9 cellular contexts compared by ENCODE assay signal in genomic region chr6:94636780-94637385, GRCh38.
DNase-seq lines count a peak whose midpoint lies in the region; ATAC-seq and TF ChIP-seq lines count a peak whose summit lies in the region.
"Had no signal": no experiment of that assay in that cellular context is flagged by ENCODE, and none has a peak within 500 bp of the region (broad histone marks: within the 10 kb centered on the region; RNA-seq: fewer than 3 reads in every experiment).

No MANE protein-coding gene starts in this region.

- no peaks in the 10 kb centered on the region for H3K4me1 Mint-ChIP-seq in progenitor cell of endocrine pancreas (ENCODE audit: low read depth)
- H3K4me1 Mint-ChIP-seq in naive thymus-derived CD4-positive, alpha-beta T cell, result no peaks in the 10 kb centered on the region
- H3K4me1 Mint-ChIP-seq: activated CD4-positive, alpha-beta T cell treated with anti-CD3 and anti-CD28 coated beads for 36 hours had no signal

- H3K36me3 ChIP-seq in naive thymus-derived CD4-positive, alpha-beta T cell (ENCODE audit: control insufficient read depth in 2 of 3, insufficient read depth in 3 of 3, low read length in 3 of 3), result no peaks in the 10 kb centered on the region

- no peak overlapping the region for H3K27ac Mint-ChIP-seq in progenitor cell of endocrine pancreas
- no peak overlapping the region for H3K27ac Mint-ChIP-seq in naive thymus-derived CD4-positive, alpha-beta T cell
- H3K27ac Mint-ChIP-seq: activated CD4-positive, alpha-beta T cell treated with anti-CD3 and anti-CD28 coated beads for 36 hours had no signal

- TF ChIP-seq CTCF in choroid plexus epithelial cell (conservative IDR thresholded peaks at IDR 0.05; ENCODE audit: low read depth, low read length), result peak; percentile 34
- peak; percentile 53 for TF ChIP-seq CTCF in progenitor cell of endocrine pancreas (IDR thresholded peaks at IDR 0.05; ENCODE audit: unreplicated experiment)

- CTCF ChIA-PET in naive thymus-derived CD4-positive, alpha-beta T cell (lab: Charles Lee), result no interaction called here

- H3K4me3 Mint-ChIP-seq in progenitor cell of endocrine pancreas (ENCODE audit: low read depth), result no peak overlapping the region
- H3K4me3 Mint-ChIP-seq in naive thymus-derived CD4-positive, alpha-beta T cell, result no peak overlapping the region
- H3K4me3 Mint-ChIP-seq: activated CD4-positive, alpha-beta T cell treated with anti-CD3 and anti-CD28 coated beads for 36 hours had no signal

- POLR2A ChIA-PET in naive thymus-derived CD4-positive, alpha-beta T cell (lab: Charles Lee), result no interaction called here

- H3K9me3 ChIP-seq in naive thymus-derived CD4-positive, alpha-beta T cell (ENCODE audit: control insufficient read depth in 2 of 3, low read length in 3 of 3), result no peaks in the 10 kb centered on the region

- no peak overlapping the region for H3K4me3 ChIP-seq in choroid plexus epithelial cell (ENCODE audit: low read depth, low read length)
- H3K4me3 ChIP-seq in naive thymus-derived CD4-positive, alpha-beta T cell (ENCODE audit: low read length), result no peak overlapping the region
- H3K4me3 ChIP-seq: K562 had no signal

- intact Hi-C loops in naive thymus-derived CD4-positive, alpha-beta T cell (cut with micrococcal nuclease), result no loop called here

- H3K9me3 Mint-ChIP-seq in progenitor cell of endocrine pancreas (ENCODE audit: low read depth), result no peaks in the 10 kb centered on the region
- peaks cover 0 to 8% (median 0%) of the 10 kb centered on the region in 11 donors for H3K9me3 Mint-ChIP-seq in naive thymus-derived CD4-positive, alpha-beta T cell

- H3K27ac ChIP-seq in naive thymus-derived CD4-positive, alpha-beta T cell (ENCODE audit: low read depth, low read length), result no peak overlapping the region

- H3K27me3 ChIP-seq in naive thymus-derived CD4-positive, alpha-beta T cell (ENCODE audit: control insufficient read depth in 2 of 2, insufficient read depth in 2 of 2, low read length in 2 of 2), result no peaks in the 10 kb centered on the region

- DNase-seq in NCI-H82 treated with DMSO at 0.1 percent for 48 hours (lab: John Stamatoyannopoulos, UW; ENCODE audit: unreplicated experiment) (peak; percentile 34), choroid plexus epithelial cell (ENCODE audit: low read depth) (peak; percentile 55), progenitor cell of endocrine pancreas (ENCODE audit: low spot score, unreplicated experiment) (no peak), SIG-M5 treated with dmso at 0.1 percent for 504 hours (lab: John Stamatoyannopoulos, UW; ENCODE audit: unreplicated experiment) (no peak), DMS79 (lab: John Stamatoyannopoulos, UW) (no peak)
- DNase-seq in naive thymus-derived CD4-positive, alpha-beta T cell, result no peak
- DNase-seq: activated CD4-positive, alpha-beta T cell treated with anti-CD3 and anti-CD28 coated beads for 36 hours had no signal

- H3K27me3 Mint-ChIP-seq in progenitor cell of endocrine pancreas, result no peaks in the 10 kb centered on the region
- no peaks in the 10 kb centered on the region for H3K27me3 Mint-ChIP-seq in naive thymus-derived CD4-positive, alpha-beta T cell
- H3K27me3 Mint-ChIP-seq: activated CD4-positive, alpha-beta T cell treated with anti-CD3 and anti-CD28 coated beads for 36 hours had no signal

- H3K4me1 ChIP-seq in naive thymus-derived CD4-positive, alpha-beta T cell (ENCODE audit: control insufficient read depth in 2 of 2, insufficient read depth in 2 of 2, low read length in 2 of 2), result no peaks in the 10 kb centered on the region

- peak; percentile 58 for ATAC-seq in HG03432 (IDR thresholded peaks at IDR 0.05; ENCODE audit: unreplicated experiment)
- ATAC-seq in naive thymus-derived CD4-positive, alpha-beta T cell, result no peak
- ATAC-seq: activated CD4-positive, alpha-beta T cell treated with anti-CD3 and anti-CD28 coated beads for 36 hours; K562 had no signal

- H3K36me3 Mint-ChIP-seq in progenitor cell of endocrine pancreas (ENCODE audit: insufficient read depth), result no peaks in the 10 kb centered on the region
- H3K36me3 Mint-ChIP-seq in naive thymus-derived CD4-positive, alpha-beta T cell, result no peaks in the 10 kb centered on the region

Comparison
In these comparisons a context has a peak if more than half of its experiments do, and no peak if none do; other contexts are left out.
1. DNase-seq: peak in NCI-H82 treated with DMSO at 0.1 percent for 48 hours (single experiment) and choroid plexus epithelial cell (single experiment); none in progenitor cell of endocrine pancreas (single experiment), SIG-M5 treated with dmso at 0.1 percent for 504 hours (single experiment), naive thymus-derived CD4-positive, alpha-beta T cell (0 of 9) and DMS79 (single experiment).